Comparison of ENCODE assay signal across 9 cellular contexts in genomic region chr3:107676469-107677309, GRCh38.
DNase-seq lines count a peak whose midpoint lies in the region; ATAC-seq and TF ChIP-seq lines count a peak whose summit lies in the region.
"Had no signal": no experiment of that assay in that cellular context is flagged by ENCODE, and none has a peak within 500 bp of the region (broad histone marks: within the 10 kb centered on the region; RNA-seq: fewer than 3 reads in every experiment).

No MANE protein-coding gene starts in this region.

- peak in 2 of 3 donors; percentile 34 to 50 for ATAC-seq in natural killer cell
- no peak for ATAC-seq in natural killer cell treated with Interleukin-12 subunit alpha and Interleukin-12 subunit beta and Interleukin-15 and Interleukin-18, amount 100 ng/mL, for 72 hours
- ATAC-seq in activated T-cell treated with anti-CD3 and anti-CD28 coated beads, Interleukin-2, amount 50 U/mL, for 72 hours (replicated peaks in 1 of 2) = no peak
- ATAC-seq in GM21529 (IDR thresholded peaks at IDR 0.05; ENCODE audit: unreplicated experiment) = no peak

- no peak overlapping the region for H3K4me3 Mint-ChIP-seq in natural killer cell
- no peak overlapping the region for H3K4me3 Mint-ChIP-seq in natural killer cell treated with Interleukin-12 subunit alpha and Interleukin-12 subunit beta and Interleukin-15 and Interleukin-18, amount 100 ng/mL, for 72 hours
- no peak overlapping the region for H3K4me3 Mint-ChIP-seq in brain
- no peak overlapping the region for H3K4me3 Mint-ChIP-seq in activated T-cell treated with anti-CD3 and anti-CD28 coated beads, Interleukin-2, amount 50 U/mL, for 72 hours
- H3K4me3 Mint-ChIP-seq: activated naive CD8-positive, alpha-beta T cell had no signal

- no peak for DNase-seq in natural killer cell
- DNase-seq in natural killer cell treated with Interleukin-12 subunit alpha and Interleukin-12 subunit beta and Interleukin-15 and Interleukin-18, amount 100 ng/mL, for 72 hours (ENCODE audit: low spot score) = no peak
- peak; percentile 34 for DNase-seq in NCI-H2196 (lab: John Stamatoyannopoulos, UW; ENCODE audit: unreplicated experiment)
- peak; percentile 67 for DNase-seq in medulla oblongata (ENCODE audit: extremely low spot score)
- DNase-seq in activated T-cell treated with anti-CD3 and anti-CD28 coated beads, Interleukin-2, amount 50 U/mL, for 72 hours = no peak
- DNase-seq in effector CD8-positive, alpha-beta T cell (lab: John Stamatoyannopoulos, UW) = no peak

- TF ChIP-seq CTCF in natural killer cell (IDR thresholded peaks at IDR 0.05) (peak; percentile 59), brain (conservative IDR thresholded peaks at IDR 0.05) (peak; percentile 79 to 82)

- no peaks in the 10 kb centered on the region for H3K36me3 Mint-ChIP-seq in natural killer cell
- H3K36me3 Mint-ChIP-seq in natural killer cell treated with Interleukin-12 subunit alpha and Interleukin-12 subunit beta and Interleukin-15 and Interleukin-18, amount 100 ng/mL, for 72 hours = no peaks in the 10 kb centered on the region
- H3K36me3 Mint-ChIP-seq in brain = peaks cover 14% of the 10 kb centered on the region
- H3K36me3 Mint-ChIP-seq in activated T-cell treated with anti-CD3 and anti-CD28 coated beads, Interleukin-2, amount 50 U/mL, for 72 hours (ENCODE audit: insufficient read depth in 2 of 2) = no peaks in the 10 kb centered on the region

- H3K9me3 Mint-ChIP-seq in natural killer cell (no peaks in the 10 kb centered on the region), brain (peaks cover 0 to 4% (median 0%) of the 10 kb centered on the region in 5 experiments)
- no peaks in the 10 kb centered on the region for H3K9me3 Mint-ChIP-seq in natural killer cell treated with Interleukin-12 subunit alpha and Interleukin-12 subunit beta and Interleukin-15 and Interleukin-18, amount 100 ng/mL, for 72 hours
- no peaks in the 10 kb centered on the region for H3K9me3 Mint-ChIP-seq in activated T-cell treated with anti-CD3 and anti-CD28 coated beads, Interleukin-2, amount 50 U/mL, for 72 hours

- H3K4me1 Mint-ChIP-seq in natural killer cell = peaks cover 31 to 38% of the 10 kb centered on the region in 2 donors
- peaks cover 16 to 18% of the 10 kb centered on the region in 2 donors for H3K4me1 Mint-ChIP-seq in natural killer cell treated with Interleukin-12 subunit alpha and Interleukin-12 subunit beta and Interleukin-15 and Interleukin-18, amount 100 ng/mL, for 72 hours (ENCODE audit: low read depth in 2 of 2)
- peaks cover 52% of the 10 kb centered on the region for H3K4me1 Mint-ChIP-seq in brain
- H3K4me1 Mint-ChIP-seq in activated T-cell treated with anti-CD3 and anti-CD28 coated beads, Interleukin-2, amount 50 U/mL, for 72 hours (ENCODE audit: low read depth) = peaks cover 40% of the 10 kb centered on the region

- no peak overlapping the region for H3K27ac Mint-ChIP-seq in natural killer cell
- H3K27ac Mint-ChIP-seq in natural killer cell treated with Interleukin-12 subunit alpha and Interleukin-12 subunit beta and Interleukin-15 and Interleukin-18, amount 100 ng/mL, for 72 hours = no peak overlapping the region
- H3K27ac Mint-ChIP-seq in brain = peak overlapping the region; percentile 31 to 76 (median 74)
- H3K27ac Mint-ChIP-seq in activated T-cell treated with anti-CD3 and anti-CD28 coated beads, Interleukin-2, amount 50 U/mL, for 72 hours = no peak overlapping the region
- H3K27ac Mint-ChIP-seq: activated naive CD8-positive, alpha-beta T cell had no signal

- H3K27me3 Mint-ChIP-seq in natural killer cell (ENCODE audit: low read depth in 2 of 2) (no peaks in the 10 kb centered on the region), brain (no peaks in the 10 kb centered on the region)
- no peaks in the 10 kb centered on the region for H3K27me3 Mint-ChIP-seq in natural killer cell treated with Interleukin-12 subunit alpha and Interleukin-12 subunit beta and Interleukin-15 and Interleukin-18, amount 100 ng/mL, for 72 hours
- no peaks in the 10 kb centered on the region for H3K27me3 Mint-ChIP-seq in activated T-cell treated with anti-CD3 and anti-CD28 coated beads, Interleukin-2, amount 50 U/mL, for 72 hours (ENCODE audit: low read depth)
- H3K27me3 Mint-ChIP-seq: activated naive CD8-positive, alpha-beta T cell had no signal

- intact Hi-C loops in natural killer cell (cut with micrococcal nuclease) = loop anchor here (10.0 kb wide), 2 partner anchors 728 to 798 kb away; no protein-coding TSS in a partner anchor

Comparison
In these comparisons a context has a peak if more than half of its experiments do, and no peak if none do; other contexts are left out.
1. ATAC-seq: peak in natural killer cell (2 of 3); none in natural killer cell treated with Interleukin-12 subunit alpha and Interleukin-12 subunit beta and Interleukin-15 and Interleukin-18, amount 100 ng/mL, for 72 hours (0 of 2), activated T-cell treated with anti-CD3 and anti-CD28 coated beads, Interleukin-2, amount 50 U/mL, for 72 hours (0 of 2) and GM21529 (single experiment).
2. DNase-seq: peak in NCI-H2196 (single experiment) and medulla oblongata (single experiment); none in natural killer cell (single experiment), natural killer cell treated with Interleukin-12 subunit alpha and Interleukin-12 subunit beta and Interleukin-15 and Interleukin-18, amount 100 ng/mL, for 72 hours (single experiment), activated T-cell treated with anti-CD3 and anti-CD28 coated beads, Interleukin-2, amount 50 U/mL, for 72 hours (0 of 2) and effector CD8-positive, alpha-beta T cell (single experiment).
3. H3K27ac Mint-ChIP-seq: peak in brain (5 of 5); none in natural killer cell (0 of 2), natural killer cell treated with Interleukin-12 subunit alpha and Interleukin-12 subunit beta and Interleukin-15 and Interleukin-18, amount 100 ng/mL, for 72 hours (0 of 2) and activated T-cell treated with anti-CD3 and anti-CD28 coated beads, Interleukin-2, amount 50 U/mL, for 72 hours (single experiment).